8 cellular contexts compared by ENCODE assay signal in the genomic region with DNA sequence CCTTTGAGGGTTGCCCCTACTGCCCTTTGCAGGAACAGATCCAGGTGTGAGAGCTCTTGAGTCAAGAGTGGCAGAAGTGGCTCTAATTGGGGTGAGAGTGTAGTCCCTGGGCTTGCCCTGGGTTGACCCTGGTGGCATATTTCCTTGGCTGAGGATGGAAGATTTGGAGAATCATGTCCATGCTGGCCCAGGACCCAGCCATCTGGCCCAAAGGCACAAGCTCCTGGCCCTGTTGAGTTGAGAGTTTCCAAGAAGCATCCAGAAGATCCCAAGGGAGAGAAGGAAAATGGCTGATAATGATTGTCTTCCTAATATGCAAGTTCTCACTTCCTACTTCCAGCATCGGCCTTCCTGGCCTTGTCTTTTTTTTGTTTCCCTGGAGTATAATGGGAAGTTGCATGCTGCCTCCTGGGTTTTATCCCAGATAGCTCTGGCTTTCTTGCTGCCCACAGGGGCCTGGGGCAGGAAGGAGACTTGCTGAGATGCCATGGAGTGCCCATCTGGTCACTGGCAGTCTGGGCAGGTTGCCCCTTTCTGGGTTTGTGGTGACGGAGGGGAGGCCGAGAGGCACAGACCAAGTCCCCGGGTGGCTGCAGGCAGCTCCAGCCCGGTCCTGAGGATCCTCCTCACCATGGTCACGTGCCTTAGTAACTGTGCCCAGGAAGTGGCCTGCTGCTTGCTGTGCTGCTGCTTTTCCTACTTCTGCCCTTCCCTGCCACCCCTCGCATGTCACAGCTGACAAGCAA. TPM values are rescaled to one million over a fixed set of nuclear protein-coding genes. Genes with fewer than 3 reads are reported as not detected.
A peak's percentile ranks its signal among the peaks of the same experiment; 100 is the strongest.
DNase-seq lines count a peak whose midpoint lies in the region; ATAC-seq and TF ChIP-seq lines count a peak whose summit lies in the region.

No MANE protein-coding gene starts in this region.

- peaks cover 39% of the 10 kb centered on the region for H3K4me1 Mint-ChIP-seq in stimulated activated naive CD8-positive, alpha-beta T cell treated with anti-CD3 and anti-CD28 coated beads, Interleukin-15, Interleukin-2, amounts not matched to agents 100 ng/mL and 50 ng/mL, for 24 hours (ENCODE audit: low read depth)

- DNase-seq in stimulated activated naive CD8-positive, alpha-beta T cell treated with anti-CD3 and anti-CD28 coated beads, Interleukin-15, Interleukin-2, amounts not matched to agents 100 U/mL and 50 U/mL, for 24 hours: no peak
- DNase-seq in cerebellum (ENCODE audit: low spot score): peak; percentile 78
- peak; percentile 77 for DNase-seq in myocyte (ENCODE audit: low read depth)
- DNase-seq in RKO (ENCODE audit: low spot score): no peak
- no peak for DNase-seq in KG1 (lab: John Stamatoyannopoulos, UW)

- no peaks in the 10 kb centered on the region for H3K9me3 Mint-ChIP-seq in stimulated activated naive CD8-positive, alpha-beta T cell treated with anti-CD3 and anti-CD28 coated beads, Interleukin-15, Interleukin-2, amounts not matched to agents 100 ng/mL and 50 ng/mL, for 24 hours

- H3K36me3 Mint-ChIP-seq in stimulated activated naive CD8-positive, alpha-beta T cell treated with anti-CD3 and anti-CD28 coated beads, Interleukin-15, Interleukin-2, amounts not matched to agents 100 ng/mL and 50 ng/mL, for 24 hours (ENCODE audit: low read depth): peaks cover 65% of the 10 kb centered on the region

- no peak overlapping the region for H3K4me3 Mint-ChIP-seq in stimulated activated naive CD8-positive, alpha-beta T cell treated with anti-CD3 and anti-CD28 coated beads, Interleukin-15, Interleukin-2, amounts not matched to agents 100 ng/mL and 50 ng/mL, for 24 hours

- no peak for ATAC-seq in stimulated activated naive CD8-positive, alpha-beta T cell treated with anti-CD3 and anti-CD28 coated beads, Interleukin-15, Interleukin-2, amounts not matched to agents 100 U/mL and 50 U/mL, for 24 hours
- ATAC-seq in GM18505 (IDR thresholded peaks at IDR 0.05; ENCODE audit: unreplicated experiment) (no peak), HG02610 (IDR thresholded peaks at IDR 0.05; ENCODE audit: unreplicated experiment) (no peak)

- peak overlapping the region; percentile 17 for H3K27ac Mint-ChIP-seq in stimulated activated naive CD8-positive, alpha-beta T cell treated with anti-CD3 and anti-CD28 coated beads, Interleukin-15, Interleukin-2, amounts not matched to agents 100 ng/mL and 50 ng/mL, for 24 hours

- TF ChIP-seq POLR2A in GM18505 (IDR thresholded peaks at IDR 0.05; ENCODE audit: borderline replicate concordance, extremely low read depth, insufficient read depth, insufficient read length): no peak

- no peaks in the 10 kb centered on the region for H3K27me3 Mint-ChIP-seq in stimulated activated naive CD8-positive, alpha-beta T cell treated with anti-CD3 and anti-CD28 coated beads, Interleukin-15, Interleukin-2, amounts not matched to agents 100 ng/mL and 50 ng/mL, for 24 hours

RNA-seq across cellular contexts. Expression of gene SRSF5, which starts 55.3 kb away (rescaled TPM):
- total RNA-seq in cerebellum (161 TPM), myocyte (149 and 168 TPM in 2 replicates)
- polyA plus RNA-seq in myocyte (2012): 207 TPM

Comparison
In these comparisons a context has a peak if more than half of its experiments do, and no peak if none do; other contexts are left out.
1. DNase-seq: peak in cerebellum (single experiment) and myocyte (single experiment); none in stimulated activated naive CD8-positive, alpha-beta T cell treated with anti-CD3 and anti-CD28 coated beads, Interleukin-15, Interleukin-2, amounts not matched to agents 100 U/mL and 50 U/mL, for 24 hours (single experiment), RKO (single experiment) and KG1 (single experiment).